18 cellular contexts compared by ENCODE assay signal in genomic region chr15:78060232-78060631, GRCh38. TPM values are rescaled to one million over a fixed set of nuclear protein-coding genes. Genes with fewer than 3 reads are reported as not detected.
DNase-seq lines count a peak whose midpoint lies in the region; ATAC-seq and TF ChIP-seq lines count a peak whose summit lies in the region.
"Had no signal": no experiment of that assay in that cellular context is flagged by ENCODE, and none has a peak within 500 bp of the region (broad histone marks: within the 10 kb centered on the region; RNA-seq: fewer than 3 reads in every experiment).

No MANE protein-coding gene starts in this region.

- H3K9me2 ChIP-seq in MM.1S (replicated peaks; ENCODE audit: insufficient read depth, low read length), result no peaks in the 10 kb centered on the region

- no peaks in the 10 kb centered on the region for H4K20me1 ChIP-seq in MM.1S (ENCODE audit: insufficient read depth, low read length)

- H3K9ac ChIP-seq in MM.1S (ENCODE audit: low read length), result no peak overlapping the region

- H3K36me3 ChIP-seq in HEK293 (ENCODE audit: control insufficient read depth in 2 of 2, insufficient read depth in 1 of 2, low read length in 2 of 2) (no peaks in the 10 kb centered on the region; a peak in 1 of 3 replicates), sigmoid colon (no peaks in the 10 kb centered on the region), MM.1S (replicated peaks; ENCODE audit: insufficient read depth, low read length) (no peaks in the 10 kb centered on the region)
- H3K36me3 ChIP-seq: prostate gland had no signal

- POLR2A ChIA-PET in HEK293 (lab: Yijun Ruan, JAX), result no interaction called here

- no peak for TF ChIP-seq EP300 in sigmoid colon (IDR thresholded peaks at IDR 0.05)

- ATAC-seq in HG02852 (IDR thresholded peaks at IDR 0.05; ENCODE audit: unreplicated experiment) (no peak), GM21529 (IDR thresholded peaks at IDR 0.05; ENCODE audit: unreplicated experiment) (no peak)
- ATAC-seq: K562 had no signal

- peaks cover 82% of the 10 kb centered on the region for H3K79me2 ChIP-seq in MM.1S (ENCODE audit: low read length)

- 86 to 89% methylated on average over 5 of the region's 5 CpGs for WGBS in sigmoid colon, 2 donors

- TF ChIP-seq CTCF in HEK293 (tag by site-specific recombination; IDR thresholded peaks at IDR 0.05) (no peak), sigmoid colon (IDR thresholded peaks at IDR 0.05) (no peak), MM.1S (IDR thresholded peaks at IDR 0.05; ENCODE audit: low read length) (no peak)

- H3K4me3 ChIP-seq in HEK293 (ENCODE audit: low read depth, low read length) (no peak overlapping the region), sigmoid colon (no peak overlapping the region), MM.1S (ENCODE audit: low read length) (no peak overlapping the region)
- H3K4me3 ChIP-seq: K562, prostate gland had no signal

- H3K4me1 ChIP-seq in HEK293 (ENCODE audit: control insufficient read depth, insufficient read depth, low read length) (peaks cover 24% of the 10 kb centered on the region), sigmoid colon (peaks cover 0 to 84% (median 74%) of the 10 kb centered on the region in 4 donors), MM.1S (ENCODE audit: low read length) (peaks cover 57% of the 10 kb centered on the region)

- no peak for TF ChIP-seq POLR2A in sigmoid colon (IDR thresholded peaks at IDR 0.05)

- peaks cover 41% of the 10 kb centered on the region for H3F3A ChIP-seq in MM.1S (ENCODE audit: insufficient read depth, low read length)

- H3K27me3 ChIP-seq in sigmoid colon (no peaks in the 10 kb centered on the region), MM.1S (replicated peaks; ENCODE audit: insufficient read depth, low read length) (no peaks in the 10 kb centered on the region)

- DNase-seq in DMS 273 (lab: John Stamatoyannopoulos, UW; ENCODE audit: unreplicated experiment) (peak; percentile 29), DMS 273 treated with DMSO at 0.1 percent for 48 hours (lab: John Stamatoyannopoulos, UW) (no peak), amniotic epithelial cell (ENCODE audit: low read depth) (peak; percentile 64), sigmoid colon (no peak), MM.1S (no peak)
- DNase-seq: 8988T; NCI-H187 treated with DMSO at 0.1 percent for 48 hours; NCI-H748 treated with DMSO at 0.1 percent for 48 hours; Right ventricle myocardium superior; stimulated activated CD4-positive, alpha-beta T cell treated with anti-CD3 and anti-CD28 coated beads, Interleukin-4, amount 100 ng/mL, for 4 hours had no signal

- intact Hi-C loops in sigmoid colon (cut with DNase I), result no loop called here

- H3K9me3 ChIP-seq in HEK293 (ENCODE audit: control insufficient read depth, insufficient read depth, low read depth, low read length), result no peaks in the 10 kb centered on the region
- H3K9me3 ChIP-seq in sigmoid colon, result no peaks in the 10 kb centered on the region
- no peaks in the 10 kb centered on the region for H3K9me3 ChIP-seq in MM.1S (replicated peaks; ENCODE audit: insufficient read depth, low read length)
- H3K9me3 ChIP-seq: prostate gland had no signal

- H3K4me2 ChIP-seq in MM.1S (ENCODE audit: low read depth, low read length), result no peak overlapping the region

- H2AFZ ChIP-seq in MM.1S (ENCODE audit: low read length), result no peak overlapping the region

- CTCF ChIA-PET in HEK293 (lab: Yijun Ruan, JAX), result interaction anchor here (1.2 to 1.5 kb wide), 2 partner anchors 53 to 150 kb away, joined by 3 read pairs; no protein-coding TSS in a partner anchor

- H3K27ac ChIP-seq in HEK293 (ENCODE audit: extremely low read depth, low read depth, low read length), result no peak overlapping the region
- peak overlapping the region in 3 of 4 donors; percentile 35 to 66 (median 43) for H3K27ac ChIP-seq in sigmoid colon
- H3K27ac ChIP-seq in MM.1S (ENCODE audit: low read length), result no peak overlapping the region

TF ChIP-seq in HEK293, 187 proteins besides CTCF, POLR2A, EP300 and RAD21:
- TF ChIP-seq ZBTB21 (tag by site-specific recombination; IDR thresholded peaks at IDR 0.05) (no peak), ZBTB8A (tag by site-specific recombination; IDR thresholded peaks at IDR 0.05) (peak; percentile 20; the same call in 1 of the 2 replicates), HOXA7 (CRISPR knock-in tag; IDR thresholded peaks at IDR 0.05; ENCODE audit: borderline replicate concordance) (no peak), ZNF24 (tag by site-specific recombination; IDR thresholded peaks at IDR 0.05) (no peak), ZNF704 (tag by site-specific recombination; IDR thresholded peaks at IDR 0.05) (no peak), ZNF670 (tag by site-specific recombination; IDR thresholded peaks at IDR 0.05; ENCODE audit: low read depth) (no peak), ZNF18 (tag by site-specific recombination; IDR thresholded peaks at IDR 0.05) (no peak), ZNF221 (tag by site-specific recombination; IDR thresholded peaks at IDR 0.05; ENCODE audit: borderline replicate concordance) (no peak), ZNF398 (tag by site-specific recombination; IDR thresholded peaks at IDR 0.05) (no peak)

RNA-seq across cellular contexts. Expression of gene TBC1D2B, which starts 17.3 kb away (rescaled TPM):
- 10 to 100 TPM; 25.3 to 47.1 (median 37.6) TPM for total RNA-seq in sigmoid colon
- 10 to 100 TPM in 2 of 3 donors, 1 to 10 TPM in 1; 7.6 to 30.3 (median 13.2) TPM for polyA plus RNA-seq in sigmoid colon

RNA-seq across cellular contexts. Expression of gene SH2D7, which starts 32.1 kb away (rescaled TPM):
- not detected for total RNA-seq in sigmoid colon
- polyA plus RNA-seq in sigmoid colon, result 1 to 10 TPM in 2 of 3 donors, under 1 TPM in 1; 0.69 to 3.0 (median 2.5) TPM
- total RNA-seq: chondrocyte, fibroblast of lung, K562, mesothelial cell of epicardium, Right ventricle myocardium superior had no signal
- polyA plus RNA-seq: K562 had no signal

Comparison
In these comparisons a context has a peak if more than half of its experiments do, and no peak if none do; other contexts are left out.
1. DNase-seq: peak in DMS 273 (single experiment) and amniotic epithelial cell (single experiment); none in DMS 273 treated with DMSO at 0.1 percent for 48 hours (single experiment), sigmoid colon (single experiment) and MM.1S (single experiment).
2. H3K27ac ChIP-seq: peak in sigmoid colon (3 of 4); none in HEK293 (single experiment) and MM.1S (single experiment).